Comparison of ENCODE assay signal across 2 cellular contexts in the genomic region with DNA sequence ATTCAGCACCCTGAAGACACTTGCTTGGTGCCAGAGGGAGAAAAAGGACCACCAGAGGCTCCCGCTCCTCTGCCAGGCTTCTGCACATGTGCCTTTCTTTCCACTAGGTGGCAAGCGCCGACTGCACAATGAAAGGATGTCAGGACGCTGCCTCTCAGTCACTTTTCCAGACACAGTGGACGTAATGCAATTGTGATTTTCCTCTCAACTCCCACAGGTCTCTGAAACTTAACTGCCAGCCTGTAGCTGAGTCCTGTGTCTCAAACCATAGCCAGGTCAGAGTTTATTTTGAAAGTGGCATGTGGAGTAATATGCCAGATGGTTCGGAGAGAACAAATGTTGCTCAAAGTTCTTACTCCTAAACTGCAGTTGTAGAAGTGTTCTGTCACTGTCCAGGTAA.
TF ChIP-seq lines count a peak whose summit lies in the region.

No MANE protein-coding gene starts in this region.

TF ChIP-seq in HCT116, 20 proteins besides CTCF, POLR2A, EP300 and RAD21:
- TF ChIP-seq, protein P1, sequence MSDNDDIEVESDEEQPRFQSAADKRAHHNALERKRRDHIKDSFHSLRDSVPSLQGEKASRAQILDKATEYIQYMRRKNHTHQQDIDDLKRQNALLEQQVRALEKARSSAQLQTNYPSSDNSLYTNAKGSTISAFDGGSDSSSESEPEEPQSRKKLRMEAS (IDR thresholded peaks at IDR 0.05) = no peak
- TF ChIP-seq EZH2 (IDR thresholded peaks at IDR 0.05) = no peak
- no peak for TF ChIP-seq CBX3 (IDR thresholded peaks at IDR 0.05; ENCODE audit: low read depth)
- TF ChIP-seq FOSL1 (IDR thresholded peaks at IDR 0.05; ENCODE audit: low read depth) = no peak
- TF ChIP-seq SP1 (IDR thresholded peaks at IDR 0.05; ENCODE audit: low read depth) = no peak
- TF ChIP-seq EZH2phosphoT487 (IDR thresholded peaks at IDR 0.05; ENCODE audit: borderline replicate concordance) = no peak
- no peak for TF ChIP-seq SIN3A (IDR thresholded peaks at IDR 0.05; ENCODE audit: low read depth)

TF ChIP-seq in H1, 55 proteins besides CTCF, POLR2A, EP300 and RAD21:
- TF ChIP-seq ASH2L (IDR thresholded peaks at IDR 0.05; ENCODE audit: low read length) = no peak
- TF ChIP-seq NANOG (IDR thresholded peaks at IDR 0.05; ENCODE audit: insufficient read depth, low read depth, low read length, poor library complexity, severe bottlenecking) = no peak
- TF ChIP-seq EGR1 (IDR thresholded peaks at IDR 0.05; ENCODE audit: borderline replicate concordance, low read depth, low read length) = 0 out of 2 replicates have a peak, but pooled peaks have one; percentile 10
